ENCODE assay signal across 9 cellular contexts in the genomic region with DNA sequence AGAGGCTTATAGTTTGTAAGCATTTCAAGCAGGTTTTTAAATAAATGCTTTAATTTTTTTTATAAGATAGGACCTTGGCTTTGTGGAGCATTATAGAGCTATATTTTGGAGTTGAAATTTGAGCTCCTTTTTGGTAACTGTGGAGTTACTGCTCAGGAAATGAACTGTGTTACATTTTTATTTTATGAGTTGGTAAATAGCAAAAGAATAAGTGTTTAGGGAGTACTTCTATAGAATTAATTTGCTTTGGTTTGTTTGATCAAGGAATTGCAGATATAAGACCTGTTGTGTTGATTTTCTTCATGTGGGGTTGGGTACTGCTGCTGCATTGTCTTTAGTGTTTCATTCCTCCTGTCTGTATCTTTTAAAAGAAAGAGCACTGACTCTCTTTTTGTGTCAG. TPM values are rescaled to one million over a fixed set of nuclear protein-coding genes. Genes with fewer than 3 reads are reported as not detected.
A peak's percentile ranks its signal among the peaks of the same experiment; 100 is the strongest.
DNase-seq lines count a peak whose midpoint lies in the region; ATAC-seq and TF ChIP-seq lines count a peak whose summit lies in the region.
"Had no signal": no experiment of that assay in that cellular context is flagged by ENCODE, and none has a peak within 500 bp of the region (broad histone marks: within the 10 kb centered on the region; RNA-seq: fewer than 3 reads in every experiment).

No MANE protein-coding gene starts in this region.

- peaks cover 5% of the 10 kb centered on the region for H3K27me3 Mint-ChIP-seq in endodermal cell (ENCODE audit: insufficient read depth)

- peaks cover 55% of the 10 kb centered on the region for H3K36me3 Mint-ChIP-seq in endodermal cell (ENCODE audit: low read depth)

- peaks cover 4% of the 10 kb centered on the region for H3K4me1 ChIP-seq in endodermal cell (ENCODE audit: control insufficient read depth, insufficient read depth, low read length)
- H3K4me1 ChIP-seq in sigmoid colon: peaks cover 0 to 81% (median 70%) of the 10 kb centered on the region in 4 donors

- intact Hi-C loops in sigmoid colon (cut with DNase I): loop anchor here (5.0 kb wide), 3 partner anchors 118 to 177 kb away; a partner anchor contains a TSS
- intact Hi-C loops in posterior vena cava (cut with DNase I): loop anchor here in 1 of 2 donors (10.0 kb wide), 1 partner anchor 180 kb away; no protein-coding TSS in a partner anchor

- no peak overlapping the region for H3K27ac Mint-ChIP-seq in endodermal cell

- no peaks in the 10 kb centered on the region for H3K9me3 Mint-ChIP-seq in endodermal cell

- H3K27ac ChIP-seq in endodermal cell (ENCODE audit: low read depth, low read length): no peak overlapping the region
- peak overlapping the region in 3 of 4 donors; percentile 96 to 99 (median 98) for H3K27ac ChIP-seq in sigmoid colon

- peak overlapping the region; percentile 18 for H3K4me3 ChIP-seq in GM12875 (ENCODE audit: low read depth, low read length)
- H3K4me3 ChIP-seq in endodermal cell (ENCODE audit: low read length): peak overlapping the region; percentile 96
- H3K4me3 ChIP-seq in sigmoid colon: peak overlapping the region in 3 of 4 donors; percentile 83 to 92 (median 84)

- peaks cover 53% of the 10 kb centered on the region for H3K4me1 Mint-ChIP-seq in endodermal cell

- H3K9me3 ChIP-seq in endodermal cell (ENCODE audit: control insufficient read depth, low read length): no peaks in the 10 kb centered on the region
- H3K9me3 ChIP-seq in sigmoid colon: no peaks in the 10 kb centered on the region

- TF ChIP-seq EP300 in sigmoid colon (IDR thresholded peaks at IDR 0.05): no peak

- no peak for ATAC-seq in HG02885 (IDR thresholded peaks at IDR 0.05; ENCODE audit: poor library complexity, unreplicated experiment)

- TF ChIP-seq CTCF in GM12875 (IDR thresholded peaks at IDR 0.05; ENCODE audit: borderline replicate concordance, insufficient read depth, low read depth, low read length): no peak
- no peak for TF ChIP-seq CTCF in endodermal cell (conservative IDR thresholded peaks at IDR 0.05)
- no peak for TF ChIP-seq CTCF in sigmoid colon (IDR thresholded peaks at IDR 0.05)

- H3K36me3 ChIP-seq in endodermal cell (ENCODE audit: control insufficient read depth, insufficient read depth, low read length): peaks cover 64% of the 10 kb centered on the region
- H3K36me3 ChIP-seq in sigmoid colon: peaks cover 0 to 17% (median 4%) of the 10 kb centered on the region in 4 donors

- TF ChIP-seq POLR2A in sigmoid colon (IDR thresholded peaks at IDR 0.05): no peak

- H3K27me3 ChIP-seq in endodermal cell (ENCODE audit: control insufficient read depth, insufficient read depth, low read length, poor library complexity, severe bottlenecking) (no peaks in the 10 kb centered on the region), sigmoid colon (no peaks in the 10 kb centered on the region)

- H3K9ac ChIP-seq in endodermal cell (ENCODE audit: extremely low read depth, low read length, poor library complexity, severe bottlenecking): peak overlapping the region; percentile 91

- peak overlapping the region; percentile 91 for H3K4me3 Mint-ChIP-seq in endodermal cell

- DNase-seq in OCI-M1 (lab: John Stamatoyannopoulos, UW): peak; percentile 20
- DNase-seq in endodermal cell: no peak
- no peak for DNase-seq in sigmoid colon
- DNase-seq in posterior vena cava (ENCODE audit: low spot score): no peak
- no peak for DNase-seq in NCI-H1105 treated with DMSO at 0.1 percent for 48 hours (lab: John Stamatoyannopoulos, UW)
- DNase-seq in NCI-H1694 treated with DMSO at 0.1 percent for 48 hours (lab: John Stamatoyannopoulos, UW): no peak
- DNase-seq: nucleus accumbens had no signal

RNA-seq across cellular contexts. Expression of a gene that starts 3.5 kb away (rescaled TPM):
- total RNA-seq in endodermal cell (100 to 1,000 TPM; 151 to 235 TPM), sigmoid colon (100 to 1,000 TPM in 2 of 4 donors, 10 to 100 TPM in 2; 79.5 to 121 (median 93.7) TPM), posterior vena cava (100 to 1,000 TPM; 222 to 263 TPM)
- polyA plus RNA-seq in endodermal cell (2013, experiment 1 of 2): 164 TPM
- polyA plus RNA-seq in endodermal cell (2013, experiment 2 of 2): 164 TPM
- 100 to 1,000 TPM in 1 of 3 donors, 10 to 100 TPM in 2; 16.6 to 115 (median 16.8) TPM for polyA plus RNA-seq in sigmoid colon

Comparison
In these comparisons a context has a peak if more than half of its experiments do, and no peak if none do; other contexts are left out.
1. H3K4me3 ChIP-seq: peak in every context shown above with its lines; median percentile 96 in endodermal cell; 84 in sigmoid colon; 18 in GM12875.